Comparison of ENCODE assay signal across 9 cellular contexts in the genomic region with DNA sequence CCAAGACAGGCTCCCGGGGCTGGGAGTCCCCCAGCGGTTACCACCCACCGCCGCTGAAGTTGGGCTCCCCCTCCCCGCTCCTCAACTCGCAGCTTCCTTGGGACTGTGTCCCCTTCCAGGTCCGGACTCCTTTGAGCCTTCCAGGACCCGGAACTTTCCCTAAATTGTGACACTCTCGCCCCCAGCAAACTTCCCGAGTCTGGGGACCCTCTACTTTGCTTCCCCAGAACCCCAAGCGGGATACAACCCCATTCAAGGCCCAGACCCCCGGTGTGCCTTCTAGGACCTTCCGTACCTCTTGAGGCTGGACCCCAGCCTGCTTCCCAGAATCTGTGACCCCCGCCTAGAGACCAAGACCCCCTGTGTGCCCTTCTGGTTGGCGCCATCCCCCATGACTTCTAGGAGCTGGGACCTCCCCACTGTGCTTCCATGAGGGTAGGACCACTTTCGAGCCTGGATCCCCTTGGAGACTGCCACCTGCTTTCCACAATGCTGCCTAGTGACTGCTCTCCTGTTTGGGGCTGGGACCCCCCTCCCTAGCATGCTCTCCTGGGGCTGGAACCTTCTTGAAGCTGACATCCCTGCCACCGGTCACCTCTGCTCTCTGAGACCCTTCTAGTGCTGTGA. TPM values are rescaled to one million over a fixed set of nuclear protein-coding genes. Genes with fewer than 3 reads are reported as not detected.
DNase-seq lines count a peak whose midpoint lies in the region; ATAC-seq and TF ChIP-seq lines count a peak whose summit lies in the region.
"Had no signal": no experiment of that assay in that cellular context is flagged by ENCODE, and none has a peak within 500 bp of the region (broad histone marks: within the 10 kb centered on the region; RNA-seq: fewer than 3 reads in every experiment).

No MANE protein-coding gene starts in this region.

- no peaks in the 10 kb centered on the region for H3K27me3 ChIP-seq in kidney epithelial cell (ENCODE audit: control insufficient read depth, insufficient read depth, low read length)
- peaks cover 20 to 26% of the 10 kb centered on the region in 2 donors for H3K27me3 ChIP-seq in stomach smooth muscle (ENCODE audit: control insufficient read depth in 1 of 2, insufficient read depth in 2 of 2, low read length in 2 of 2)

- peaks cover 38% of the 10 kb centered on the region for H3K27me3 Mint-ChIP-seq in T-helper 1 cell treated with Interleukin-12 subunit alpha and Interleukin-12 subunit beta and Interleukin-4 antibody, amounts not matched to agents 30 μg/mL and 1 μg/mL, for 36 hours (ENCODE audit: low read depth)
- H3K27me3 Mint-ChIP-seq in activated naive CD8-positive, alpha-beta T cell treated with anti-CD3 and anti-CD28 coated beads, Interleukin-2, amount 50 U/mL, for 24 hours, result peaks cover 31% of the 10 kb centered on the region

- H3K27ac ChIP-seq in stomach smooth muscle (ENCODE audit: low read length), result no peak overlapping the region

- H3K4me3 ChIP-seq in kidney epithelial cell (ENCODE audit: low read depth, low read length) (peak overlapping the region; percentile 52), stomach smooth muscle (ENCODE audit: low read length in 2 of 2) (peak overlapping the region; percentile 43 to 59)

- TF ChIP-seq CTCF in kidney epithelial cell (IDR thresholded peaks at IDR 0.05; ENCODE audit: insufficient read depth, low read length, poor library complexity, severe bottlenecking), result no peak

- H3K36me3 Mint-ChIP-seq in T-helper 1 cell treated with Interleukin-12 subunit alpha and Interleukin-12 subunit beta and Interleukin-4 antibody, amounts not matched to agents 30 μg/mL and 1 μg/mL, for 36 hours (ENCODE audit: low read depth), result peaks cover 2% of the 10 kb centered on the region
- no peaks in the 10 kb centered on the region for H3K36me3 Mint-ChIP-seq in activated naive CD8-positive, alpha-beta T cell treated with anti-CD3 and anti-CD28 coated beads, Interleukin-2, amount 50 U/mL, for 24 hours (ENCODE audit: low read depth)

- H3K4me1 Mint-ChIP-seq in T-helper 1 cell treated with Interleukin-12 subunit alpha and Interleukin-12 subunit beta and Interleukin-4 antibody, amounts not matched to agents 30 μg/mL and 1 μg/mL, for 36 hours (ENCODE audit: low read depth), result peaks cover 14% of the 10 kb centered on the region
- H3K4me1 Mint-ChIP-seq in activated naive CD8-positive, alpha-beta T cell treated with anti-CD3 and anti-CD28 coated beads, Interleukin-2, amount 50 U/mL, for 24 hours, result peaks cover 22% of the 10 kb centered on the region

- peaks cover 6% of the 10 kb centered on the region for H3K4me1 ChIP-seq in stomach smooth muscle (ENCODE audit: control insufficient read depth, insufficient read depth, low read length)

- peak overlapping the region; percentile 72 for H3K4me3 Mint-ChIP-seq in T-helper 1 cell treated with Interleukin-12 subunit alpha and Interleukin-12 subunit beta and Interleukin-4 antibody, amounts not matched to agents 30 μg/mL and 1 μg/mL, for 36 hours
- H3K4me3 Mint-ChIP-seq in activated naive CD8-positive, alpha-beta T cell treated with anti-CD3 and anti-CD28 coated beads, Interleukin-2, amount 50 U/mL, for 24 hours, result peak overlapping the region; percentile 65

- H3K27ac Mint-ChIP-seq in T-helper 1 cell treated with Interleukin-12 subunit alpha and Interleukin-12 subunit beta and Interleukin-4 antibody, amounts not matched to agents 30 μg/mL and 1 μg/mL, for 36 hours, result no peak overlapping the region
- no peak overlapping the region for H3K27ac Mint-ChIP-seq in activated naive CD8-positive, alpha-beta T cell treated with anti-CD3 and anti-CD28 coated beads, Interleukin-2, amount 50 U/mL, for 24 hours

- no peaks in the 10 kb centered on the region for H3K9me3 Mint-ChIP-seq in T-helper 1 cell treated with Interleukin-12 subunit alpha and Interleukin-12 subunit beta and Interleukin-4 antibody, amounts not matched to agents 30 μg/mL and 1 μg/mL, for 36 hours
- no peaks in the 10 kb centered on the region for H3K9me3 Mint-ChIP-seq in activated naive CD8-positive, alpha-beta T cell treated with anti-CD3 and anti-CD28 coated beads, Interleukin-2, amount 50 U/mL, for 24 hours

- no peaks in the 10 kb centered on the region for H3K9me3 ChIP-seq in stomach smooth muscle (ENCODE audit: control insufficient read depth in 2 of 2, low read length in 2 of 2)

- ATAC-seq in activated naive CD8-positive, alpha-beta T cell treated with anti-CD3 and anti-CD28 coated beads, Interleukin-2, amount 50 U/mL, for 24 hours, result no peak

- no peaks in the 10 kb centered on the region for H3K36me3 ChIP-seq in kidney epithelial cell (ENCODE audit: control insufficient read depth, insufficient read depth, low read length)
- no peaks in the 10 kb centered on the region for H3K36me3 ChIP-seq in stomach smooth muscle (ENCODE audit: control insufficient read depth in 2 of 2, insufficient read depth in 2 of 2, low read length in 2 of 2)

- DNase-seq in T-helper 1 cell (no peak), kidney epithelial cell (ENCODE audit: low read depth) (no peak), hypothalamus (lab: John Stamatoyannopoulos, UW) (no peak), GOT3 (lab: John Stamatoyannopoulos, UW) (no peak), NCI-H526 treated with DMSO at 0.1 percent for 48 hours (lab: John Stamatoyannopoulos, UW) (no peak)
- DNase-seq in activated naive CD8-positive, alpha-beta T cell treated with anti-CD3 and anti-CD28 coated beads, Interleukin-2, amount 50 U/mL, for 24 hours, result no peak
- DNase-seq: MV-4-11 had no signal

- no peak overlapping the region for H3K9ac ChIP-seq in stomach smooth muscle (ENCODE audit: low read length in 2 of 2)

RNA-seq across cellular contexts. Expression of a gene that starts 0.6 kb away (rescaled TPM):
- 13.7 and 16.6 TPM in 2 replicates for total RNA-seq in kidney epithelial cell

RNA-seq across cellular contexts. Expression of a gene that starts 39.4 kb away (rescaled TPM):
- total RNA-seq in kidney epithelial cell, result 75.8 and 135 TPM in 2 replicates

RNA-seq across cellular contexts. Expression of a gene that starts 39.7 kb away (rescaled TPM):
- total RNA-seq in kidney epithelial cell, result 31.3 and 32.9 TPM in 2 replicates
